13 cellular contexts compared by ENCODE assay signal in the genomic region with DNA sequence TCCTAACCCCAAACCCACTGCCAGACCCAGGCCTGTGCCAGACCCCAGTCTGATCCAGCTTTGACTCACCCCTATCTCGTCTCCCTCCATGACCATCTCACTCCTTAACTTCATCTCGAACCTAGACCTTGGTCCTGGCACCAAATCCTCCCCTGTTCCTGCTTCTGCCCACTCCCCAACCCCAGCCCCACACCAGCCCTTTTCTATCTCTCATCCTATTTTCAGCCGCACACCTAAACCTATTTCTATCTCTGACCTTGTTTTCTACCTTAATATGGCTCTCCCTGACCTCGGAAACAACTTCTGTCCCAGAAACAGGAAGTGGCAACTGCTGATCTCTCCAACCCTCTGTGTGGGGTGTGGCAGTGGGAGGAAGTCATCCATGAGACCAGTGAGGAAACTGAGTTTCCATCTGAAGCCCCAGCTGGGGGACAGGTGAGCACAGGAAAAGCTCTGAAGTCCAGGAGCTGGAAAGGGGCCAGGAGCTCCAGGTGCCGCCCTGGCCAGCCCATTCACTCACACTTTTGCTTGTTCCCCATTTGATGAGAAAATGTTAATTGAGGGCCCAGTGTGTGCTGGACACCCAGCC. TPM values are rescaled to one million over a fixed set of nuclear protein-coding genes. Genes with fewer than 3 reads are reported as not detected.
DNase-seq lines count a peak whose midpoint lies in the region; ATAC-seq, FAIRE-seq and TF ChIP-seq lines count a peak whose summit lies in the region.
"Had no signal": no experiment of that assay in that cellular context is flagged by ENCODE, and none has a peak within 500 bp of the region (broad histone marks: within the 10 kb centered on the region; RNA-seq: fewer than 3 reads in every experiment).

No MANE protein-coding gene starts in this region.

- POLR2A ChIA-PET in OCI-LY7 (lab: Charles Lee): interaction anchor here (0.6 to 1.2 kb wide), 3 partner anchors 8 to 87 kb away, joined by 3 to 5 read pairs (median 3); no protein-coding TSS in a partner anchor

- no peaks in the 10 kb centered on the region for H3K27me3 ChIP-seq in BLaER1
- H3K27me3 ChIP-seq in dorsolateral prefrontal cortex: peaks cover 0 to 9% (median 0%) of the 10 kb centered on the region in 45 donors
- H3K27me3 ChIP-seq: neural progenitor cell had no signal

- H3K27ac Mint-ChIP-seq in central memory CD8-positive, alpha-beta T cell (ENCODE audit: low read depth): peak overlapping the region; percentile 52
- H3K27ac Mint-ChIP-seq: neural progenitor cell, type B pancreatic cell had no signal

- H3K4me3 Mint-ChIP-seq in central memory CD8-positive, alpha-beta T cell: peak overlapping the region; percentile 35
- H3K4me3 Mint-ChIP-seq: neural progenitor cell, type B pancreatic cell had no signal

- H3K9me2 ChIP-seq in OCI-LY7 (ENCODE audit: insufficient read depth, low read length): no peaks in the 10 kb centered on the region

- DNase-seq in GM12865 (ENCODE audit: low read depth): peak; percentile 68
- peak; percentile 82 for DNase-seq in OCI-LY7 (ENCODE audit: low spot score)
- no peak for DNase-seq in central memory CD8-positive, alpha-beta T cell (ENCODE audit: low spot score in 2 of 2)
- DNase-seq in left lobe of liver (ENCODE audit: low spot score): no peak
- DNase-seq in RCC 7860 (ENCODE audit: low spot score): no peak
- DNase-seq in dorsolateral prefrontal cortex: no peak
- DNase-seq in putamen (ENCODE audit: low spot score): no peak
- DNase-seq: stimulated activated CD4-positive, alpha-beta T cell treated with anti-CD3 and anti-CD28 coated beads, Interleukin-2, amount 100 ng/mL, for 48 hours had no signal

- H3K27me3 Mint-ChIP-seq in central memory CD8-positive, alpha-beta T cell: no peaks in the 10 kb centered on the region

- TF ChIP-seq CTCF in GM12865 (IDR thresholded peaks at IDR 0.05; ENCODE audit: insufficient read depth, low read depth, low read length, missing control alignments): no peak
- TF ChIP-seq CTCF in OCI-LY7 (conservative IDR thresholded peaks at IDR 0.05; ENCODE audit: low read length): no peak
- TF ChIP-seq CTCF in dorsolateral prefrontal cortex (IDR thresholded peaks at IDR 0.05 in 54 of 56, conservative IDR thresholded peaks at IDR 0.05 in 2 of 56; ENCODE audit: low read depth in 1 of 56, partially characterized antibody in 56 of 56): no peak

- H3K4me1 ChIP-seq in BLaER1 (peaks cover 100% of the 10 kb centered on the region), OCI-LY7 (ENCODE audit: insufficient read depth, low read length, poor library complexity, severe bottlenecking) (peaks cover 74% of the 10 kb centered on the region)

- no peaks in the 10 kb centered on the region for H3K79me2 ChIP-seq in OCI-LY7 (ENCODE audit: insufficient read depth, low read depth, low read length)

- H3K4me3 ChIP-seq in BLaER1 (peak overlapping the region; percentile 19; the same call in 1 of the 2 replicates), GM12865 (ENCODE audit: low read depth, low read length) (peak overlapping the region; percentile 47), OCI-LY7 (ENCODE audit: low read depth, low read length, poor library complexity, severe bottlenecking) (peak overlapping the region; percentile 54), dorsolateral prefrontal cortex (no peak overlapping the region)
- H3K4me3 ChIP-seq: neural progenitor cell had no signal

- H2AFZ ChIP-seq in OCI-LY7 (ENCODE audit: low read length): peak overlapping the region; percentile 7; the same call in 1 of the 2 replicates
- H2AFZ ChIP-seq: neural progenitor cell had no signal

- H3K27ac ChIP-seq in BLaER1 (peak overlapping the region; percentile 73), OCI-LY7 (ENCODE audit: low read depth, low read length, poor library complexity, severe bottlenecking) (peak overlapping the region; percentile 79), dorsolateral prefrontal cortex (no peak overlapping the region)
- H3K27ac ChIP-seq: neural progenitor cell had no signal

- H3K4me2 ChIP-seq in BLaER1 (peak overlapping the region; percentile 95), OCI-LY7 (ENCODE audit: low read length) (peak overlapping the region; percentile 68)
- H3K4me2 ChIP-seq: neural progenitor cell had no signal

- H3K9me3 Mint-ChIP-seq in central memory CD8-positive, alpha-beta T cell: no peaks in the 10 kb centered on the region
- H3K9me3 Mint-ChIP-seq: neural progenitor cell, type B pancreatic cell had no signal

- H3K36me3 Mint-ChIP-seq in central memory CD8-positive, alpha-beta T cell (ENCODE audit: insufficient read depth): peaks cover 2% of the 10 kb centered on the region
- H3K36me3 Mint-ChIP-seq: neural progenitor cell, type B pancreatic cell had no signal

- H4K20me1 ChIP-seq in BLaER1: no peaks in the 10 kb centered on the region
- no peaks in the 10 kb centered on the region for H4K20me1 ChIP-seq in OCI-LY7 (ENCODE audit: insufficient read depth, low read length)

- intact Hi-C loops in OCI-LY7 (cut with micrococcal nuclease; ENCODE audit: unreplicated experiment): no loop called here
- intact Hi-C loops in dorsolateral prefrontal cortex (cut with DNase I): no loop called here

- H3K36me3 ChIP-seq in BLaER1 (no peaks in the 10 kb centered on the region), OCI-LY7 (ENCODE audit: insufficient read depth, low read length) (no peaks in the 10 kb centered on the region)
- H3K36me3 ChIP-seq: neural progenitor cell had no signal

- no TSS peak for BruUV-seq in OCI-LY7 (replicated peaks; lab: Mats Ljungman, UMichigan)

- peak; percentile 52 for ATAC-seq in central memory CD8-positive, alpha-beta T cell (replicated peaks; ENCODE audit: extremely low read depth, poor library complexity, severe bottlenecking)
- no peak for ATAC-seq in left lobe of liver

- CTCF ChIA-PET in OCI-LY7 (lab: Charles Lee; ENCODE audit: unreplicated experiment): interaction anchor here (0.6 to 1.1 kb wide), 2 partner anchors 18 to 108 kb away, joined by 3 to 4 read pairs; no protein-coding TSS in a partner anchor

- H3K4me1 Mint-ChIP-seq in central memory CD8-positive, alpha-beta T cell: peaks cover 36% of the 10 kb centered on the region

- H3K9ac ChIP-seq in BLaER1: peak overlapping the region; percentile 46; the same call in 1 of the 2 replicates
- H3K9ac ChIP-seq: neural progenitor cell had no signal

- H3K9me3 ChIP-seq in BLaER1: no peaks in the 10 kb centered on the region
- H3K9me3 ChIP-seq in OCI-LY7 (ENCODE audit: low read length): no peaks in the 10 kb centered on the region

- FAIRE-seq in RCC 7860 (lab: Jason Lieb, UNC): no peak

RNA-seq across cellular contexts. Expression of gene PTH2, which starts 13.7 kb away (rescaled TPM):
- total RNA-seq in OCI-LY7 (2014; rRNA removed; shearing (Covaris generic)): 0.66 TPM in 1 of 2 replicates, not detected in the other
- total RNA-seq in OCI-LY7 (2022) (1.7 TPM in 1 of 2 replicates, not detected in the other), left lobe of liver (not detected), dorsolateral prefrontal cortex (1 to 10 TPM in 3 of 120 experiments, not detected in 117; 1.2 to 1.8 (median 1.5) TPM)
- total RNA-seq: dermis microvascular lymphatic vessel endothelial cell, RPMI7951 had no signal

RNA-seq across cellular contexts. Expression of gene GFY, which starts 15.7 kb away (rescaled TPM):
- total RNA-seq in OCI-LY7 (2014; rRNA removed; shearing (Covaris generic)): not detected in 2 replicates
- total RNA-seq in OCI-LY7 (2022) (not detected in 2 replicates), left lobe of liver (not detected), dorsolateral prefrontal cortex (under 1 TPM in 9 of 120 experiments, not detected in 111; 0.26 to 0.44 (median 0.36) TPM)
- total RNA-seq: dermis microvascular lymphatic vessel endothelial cell, RPMI7951 had no signal

RNA-seq across cellular contexts. Expression of gene KASH5, which starts 21.5 kb away (rescaled TPM):
- total RNA-seq in OCI-LY7 (2014; rRNA removed; shearing (Covaris generic)): 12.0 and 15.9 TPM in 2 replicates
- total RNA-seq in OCI-LY7 (2022) (16.3 and 19.4 TPM in 2 replicates), left lobe of liver (not detected), dorsolateral prefrontal cortex (under 1 TPM in 1 of 120 experiments, not detected in 119; 0.24 TPM)
- total RNA-seq: dermis microvascular lymphatic vessel endothelial cell, RPMI7951 had no signal

RNA-seq across cellular contexts. Expression of gene SLC17A7, which starts 31.8 kb away (rescaled TPM):
- 0.13 and 1.3 TPM in 2 replicates for total RNA-seq in OCI-LY7 (2014; rRNA removed; shearing (Covaris generic))
- total RNA-seq in OCI-LY7 (2022) (1.3 and 1.5 TPM in 2 replicates), left lobe of liver (0.15 TPM), dorsolateral prefrontal cortex (100 to 1,000 TPM; 143 to 695 (median 467) TPM)

RNA-seq across cellular contexts. Expression of gene PIH1D1, which starts 42.1 kb away (rescaled TPM):
- total RNA-seq in OCI-LY7 (2014; rRNA removed; shearing (Covaris generic)): 114 and 117 TPM in 2 replicates
- 93.2 and 95.5 TPM in 2 replicates for total RNA-seq in OCI-LY7 (2022)
- total RNA-seq in left lobe of liver: 48.8 TPM
- 100 to 1,000 TPM in 1 of 120 experiments, 10 to 100 TPM in 119; 48.9 to 115 (median 70.7) TPM for total RNA-seq in dorsolateral prefrontal cortex

Comparison
In these comparisons a context has a peak if more than half of its experiments do, and no peak if none do; other contexts are left out.
1. H3K27ac ChIP-seq: peak in BLaER1 (single experiment) and OCI-LY7 (single experiment); none in dorsolateral prefrontal cortex (0 of 59).
2. H3K4me3 ChIP-seq: peak in BLaER1 (single experiment), GM12865 (single experiment) and OCI-LY7 (single experiment); none in dorsolateral prefrontal cortex (0 of 59).
3. DNase-seq: peak in GM12865 (single experiment) and OCI-LY7 (single experiment); none in central memory CD8-positive, alpha-beta T cell (0 of 2), left lobe of liver (single experiment), RCC 7860 (single experiment), dorsolateral prefrontal cortex (0 of 10) and putamen (single experiment).
4. RNA of gene KASH5, which starts 21.5 kb away (total RNA-seq): 12.0 to 19.4 TPM in OCI-LY7; not detected in left lobe of liver (single experiment) and 0.24 TPM in dorsolateral prefrontal cortex; every median in the first group is over 4 times any median in the second.